Comparison of ENCODE assay signal across 14 cellular contexts in genomic region chr6:34600101-34600500, GRCh38. TPM values are rescaled to one million over a fixed set of nuclear protein-coding genes. Genes with fewer than 3 reads are reported as not detected.
"Had no signal": no experiment of that assay in that cellular context is flagged by ENCODE, and none has a peak within 500 bp of the region (broad histone marks: within the 10 kb centered on the region; RNA-seq: fewer than 3 reads in every experiment).

No MANE protein-coding gene starts in this region.

- H3K27ac Mint-ChIP-seq: activated naive CD4-positive, alpha-beta T cell treated with anti-CD3 and anti-CD28 coated beads for 36 hours; activated T-helper 17 cell treated with anti-CD3 and anti-CD28 coated beads, Interleukin-2, amount 50 U/mL, for 72 hours; dendritic cell treated with granulocyte-macrophage colony-stimulating factor and Interleukin-4, amounts not matched to agents 40 ng/mL and 50 ng/mL, for 4 days had no signal

- H3K27me3 Mint-ChIP-seq: activated T-helper 17 cell treated with anti-CD3 and anti-CD28 coated beads, Interleukin-2, amount 50 U/mL, for 72 hours; dendritic cell treated with granulocyte-macrophage colony-stimulating factor and Interleukin-4, amounts not matched to agents 40 ng/mL and 50 ng/mL, for 4 days; effector memory CD8-positive, alpha-beta T cell had no signal

- DNase-seq: activated CD4-positive, CD25-positive, alpha-beta regulatory T cell treated with anti-CD3 and anti-CD28 coated beads, Interleukin-2, amount 50 U/mL, for 72 hours; activated naive CD4-positive, alpha-beta T cell treated with anti-CD3 and anti-CD28 coated beads for 36 hours; cerebellar nuclear complex; effector memory CD8-positive, alpha-beta T cell; left lung; psoas muscle; sigmoid colon; stimulated activated CD4-positive, alpha-beta T cell treated with anti-CD3 and anti-CD28 coated beads, Interleukin-1b, Interleukin-23, amount 100 ng/mL, for 48 hours; stomach; T-helper 9 cell had no signal

- ATAC-seq: activated T-helper 17 cell treated with anti-CD3 and anti-CD28 coated beads, Interleukin-2, amount 50 U/mL, for 72 hours; effector memory CD8-positive, alpha-beta T cell; left lung; psoas muscle had no signal

- H3K9me3 Mint-ChIP-seq: activated naive CD4-positive, alpha-beta T cell treated with anti-CD3 and anti-CD28 coated beads for 36 hours; activated T-helper 17 cell treated with anti-CD3 and anti-CD28 coated beads, Interleukin-2, amount 50 U/mL, for 72 hours; dendritic cell treated with granulocyte-macrophage colony-stimulating factor and Interleukin-4, amounts not matched to agents 40 ng/mL and 50 ng/mL, for 4 days; effector memory CD8-positive, alpha-beta T cell had no signal

- H3K4me3 Mint-ChIP-seq: activated naive CD4-positive, alpha-beta T cell treated with anti-CD3 and anti-CD28 coated beads for 36 hours; activated T-helper 17 cell treated with anti-CD3 and anti-CD28 coated beads, Interleukin-2, amount 50 U/mL, for 72 hours; dendritic cell treated with granulocyte-macrophage colony-stimulating factor and Interleukin-4, amounts not matched to agents 40 ng/mL and 50 ng/mL, for 4 days; effector memory CD8-positive, alpha-beta T cell had no signal

RNA-seq across cellular contexts. Expression of gene SPDEF, which starts 44.0 kb away (rescaled TPM):
- total RNA-seq: frontal cortex, SK-MEL-5 had no signal
